8 cellular contexts compared by ENCODE assay signal in the genomic region with DNA sequence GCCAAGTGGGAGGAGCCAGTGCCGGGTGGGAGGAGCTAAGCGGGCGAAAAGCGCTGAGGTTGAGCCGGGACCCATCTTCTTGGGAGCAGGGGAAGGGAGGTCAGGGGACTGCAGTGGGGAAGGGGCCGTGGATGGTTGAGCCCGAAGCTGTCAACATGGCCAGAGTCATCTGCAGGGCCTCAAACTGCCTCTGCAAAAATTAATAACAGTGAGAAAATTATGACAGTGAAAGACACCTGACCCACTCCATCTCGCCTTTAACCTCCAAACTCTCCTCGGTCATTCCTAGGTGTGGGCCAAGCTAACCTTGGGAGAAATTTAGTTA. TPM values are rescaled to one million over a fixed set of nuclear protein-coding genes. Genes with fewer than 3 reads are reported as not detected.
DNase-seq lines count a peak whose midpoint lies in the region; ATAC-seq and TF ChIP-seq lines count a peak whose summit lies in the region.

No MANE protein-coding gene starts in this region.

- H3K4me1 ChIP-seq in cardiac muscle cell (ENCODE audit: low read depth) = no peaks in the 10 kb centered on the region
- peaks cover 19% of the 10 kb centered on the region for H3K4me1 ChIP-seq in body of pancreas
- peaks cover 5 to 7% of the 10 kb centered on the region in 2 donors for H3K4me1 ChIP-seq in mucosa of rectum (ENCODE audit: control insufficient read depth in 2 of 2, insufficient read depth in 2 of 2, low read length in 2 of 2)
- no peaks in the 10 kb centered on the region for H3K4me1 ChIP-seq in upper lobe of right lung

- TF ChIP-seq POLR2A in body of pancreas (IDR thresholded peaks at IDR 0.05) = no peak

- H3K36me3 ChIP-seq in cardiac muscle cell = no peaks in the 10 kb centered on the region
- no peaks in the 10 kb centered on the region for H3K36me3 ChIP-seq in body of pancreas (replicated peaks in 1 of 2; ENCODE audit: insufficient read depth in 1 of 2, low read depth in 2 of 2)
- H3K36me3 ChIP-seq in mucosa of rectum (ENCODE audit: control insufficient read depth in 2 of 2, insufficient read depth in 2 of 2, low read length in 2 of 2) = no peaks in the 10 kb centered on the region
- no peaks in the 10 kb centered on the region for H3K36me3 ChIP-seq in upper lobe of right lung

- H3K27ac ChIP-seq in cardiac muscle cell (peak overlapping the region; percentile 78), body of pancreas (peak overlapping the region in 3 of 4 donors; percentile 92 to 95 (median 92)), mucosa of rectum (ENCODE audit: low read depth in 2 of 2, low read length in 2 of 2) (peak overlapping the region; percentile 92 to 97), upper lobe of right lung (peak overlapping the region; percentile 91)

- H3K9ac ChIP-seq in mucosa of rectum (ENCODE audit: low read depth in 1 of 2, low read length in 2 of 2) = peak overlapping the region; percentile 81 to 95

- H3K27me3 ChIP-seq in cardiac muscle cell (no peaks in the 10 kb centered on the region), body of pancreas (no peaks in the 10 kb centered on the region), mucosa of rectum (ENCODE audit: control insufficient read depth in 2 of 2, insufficient read depth in 2 of 2, low read length in 2 of 2) (no peaks in the 10 kb centered on the region), upper lobe of right lung (no peaks in the 10 kb centered on the region)

- H3K9me3 ChIP-seq in cardiac muscle cell (ENCODE audit: low read depth) = no peaks in the 10 kb centered on the region
- H3K9me3 ChIP-seq in body of pancreas = peaks cover 0 to 5% (median 0%) of the 10 kb centered on the region in 3 donors
- H3K9me3 ChIP-seq in mucosa of rectum (ENCODE audit: control insufficient read depth in 2 of 2, low read length in 2 of 2) = peaks cover 0 to 5% of the 10 kb centered on the region in 2 donors
- no peaks in the 10 kb centered on the region for H3K9me3 ChIP-seq in upper lobe of right lung

- DNase-seq in cardiac muscle cell (ENCODE audit: low read depth in 1 of 2, low spot score in 1 of 2) (no peak), cardiac septum (ENCODE audit: low spot score) (no peak), body of pancreas (no peak), upper lobe of right lung (no peak)

- H3K4me3 ChIP-seq in cardiac muscle cell = peak overlapping the region; percentile 41
- peak overlapping the region; percentile 9 to 19 for H3K4me3 ChIP-seq in body of pancreas
- H3K4me3 ChIP-seq in mucosa of rectum (ENCODE audit: low read length in 2 of 2) = peak overlapping the region; percentile 88 to 98
- peak overlapping the region; percentile 66 for H3K4me3 ChIP-seq in upper lobe of right lung

- TF ChIP-seq CTCF in cardiac muscle cell (IDR thresholded peaks at IDR 0.05; ENCODE audit: low read depth, low read length) (no peak), body of pancreas (IDR thresholded peaks at IDR 0.05) (no peak), upper lobe of right lung (IDR thresholded peaks at IDR 0.05) (no peak)

- 6 to 9% methylated on average over 9 of the region's 9 CpGs for WGBS in body of pancreas, 2 donors

- ATAC-seq in body of pancreas (no peak), upper lobe of right lung (no peak), HG03565 (IDR thresholded peaks at IDR 0.05; ENCODE audit: unreplicated experiment) (no peak), GM19397 (IDR thresholded peaks at IDR 0.05; ENCODE audit: unreplicated experiment) (no peak), HG03039 (IDR thresholded peaks at IDR 0.05; ENCODE audit: unreplicated experiment) (no peak)

- intact Hi-C loops in cardiac septum (cut with DNase I) = no loop called here
- intact Hi-C loops in body of pancreas (cut with DNase I) = no loop called here
- intact Hi-C loops in upper lobe of right lung (cut with DNase I) = no loop called here

RNA-seq across cellular contexts. Expression of gene ZNF557, which starts 30.1 kb away (rescaled TPM):
- total RNA-seq in cardiac muscle cell = 6.9 and 7.8 TPM in 2 replicates
- polyA plus RNA-seq in cardiac muscle cell = 3.7 and 4.3 TPM in 2 replicates
- total RNA-seq in cardiac septum = 4.7 TPM
- total RNA-seq in body of pancreas = 1 to 10 TPM; 6.5 to 6.6 TPM
- total RNA-seq in upper lobe of right lung = 11.1 TPM

RNA-seq across cellular contexts. Expression of gene MBD3L3, which starts 41.1 kb away (rescaled TPM):
- not detected in 2 replicates for total RNA-seq in cardiac muscle cell
- not detected in 2 replicates for polyA plus RNA-seq in cardiac muscle cell
- not detected for total RNA-seq in cardiac septum
- not detected for total RNA-seq in body of pancreas
- not detected for total RNA-seq in upper lobe of right lung

RNA-seq across cellular contexts. Expression of gene MBD3L2, which starts 50.4 kb away (rescaled TPM):
- total RNA-seq in cardiac muscle cell = not detected in 2 replicates
- not detected in 2 replicates for polyA plus RNA-seq in cardiac muscle cell
- total RNA-seq in cardiac septum = not detected
- not detected for total RNA-seq in body of pancreas
- total RNA-seq in upper lobe of right lung = not detected

RNA-seq across cellular contexts. Expression of gene MBD3L4, which starts 59.6 kb away (rescaled TPM):
- not detected in 2 replicates for total RNA-seq in cardiac muscle cell
- not detected in 2 replicates for polyA plus RNA-seq in cardiac muscle cell
- not detected for total RNA-seq in cardiac septum
- not detected for total RNA-seq in body of pancreas
- total RNA-seq in upper lobe of right lung = not detected

Comparison
In these comparisons a context has a peak if more than half of its experiments do, and no peak if none do; other contexts are left out.
1. H3K4me3 ChIP-seq: peak in every context shown above with its lines; median percentile 93 in mucosa of rectum; 66 in upper lobe of right lung; 41 in cardiac muscle cell; 14 in body of pancreas.